8 cellular contexts compared by ENCODE assay signal in the genomic region with DNA sequence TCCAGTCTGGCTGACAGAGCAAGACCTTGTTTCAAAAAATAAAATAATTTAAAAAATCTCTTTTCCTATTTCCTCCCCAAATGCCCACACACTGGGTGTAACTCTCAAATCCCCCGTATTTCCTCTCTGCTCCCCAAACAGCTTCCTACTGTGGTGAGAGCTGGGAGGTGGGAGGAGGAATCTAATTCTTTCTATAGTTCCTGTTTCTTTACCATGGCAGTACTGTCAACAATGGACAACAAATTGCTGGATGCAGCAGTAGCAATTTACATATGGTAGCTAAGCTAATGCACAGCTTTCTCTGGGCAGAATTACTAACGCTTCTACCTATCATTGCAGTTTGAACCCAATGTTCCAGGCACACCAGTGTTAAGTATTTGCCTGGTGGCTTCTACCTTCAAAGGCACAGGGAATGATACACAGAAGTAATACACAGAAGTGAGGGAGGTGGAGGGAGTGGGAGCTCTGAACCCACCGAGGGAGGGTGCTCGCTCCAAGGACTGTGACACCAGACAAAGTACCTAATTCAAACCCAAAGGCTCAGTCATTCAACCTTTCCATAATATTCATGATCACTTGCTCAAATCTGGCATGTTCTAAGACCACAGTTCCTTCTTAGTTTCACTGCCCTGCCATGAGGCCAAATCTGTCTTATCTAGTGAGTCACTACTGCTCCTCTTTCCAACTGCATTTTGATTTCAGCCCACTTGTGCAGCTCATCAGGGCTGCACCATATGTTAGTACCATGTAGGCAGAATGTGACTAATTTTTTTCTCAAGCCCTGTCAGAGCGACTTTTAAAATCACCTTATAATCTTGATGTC. TPM values are rescaled to one million over a fixed set of nuclear protein-coding genes. Genes with fewer than 3 reads are reported as not detected.
DNase-seq lines count a peak whose midpoint lies in the region; ATAC-seq lines count a peak whose summit lies in the region.

No MANE protein-coding gene starts in this region.

- peaks cover 16% of the 10 kb centered on the region for H3K36me3 Mint-ChIP-seq in activated naive CD8-positive, alpha-beta T cell treated with anti-CD3 and anti-CD28 coated beads for 36 hours
- peaks cover 5% of the 10 kb centered on the region for H3K36me3 Mint-ChIP-seq in stimulated activated memory B cell treated with anti-CD40 and anti-IgM and Interleukin-4, amounts not matched to agents 10 μg/mL and 1 μg/mL and 100 μg/mL, for 72 hours

- H3K27me3 Mint-ChIP-seq in activated naive CD8-positive, alpha-beta T cell treated with anti-CD3 and anti-CD28 coated beads for 36 hours = no peaks in the 10 kb centered on the region
- H3K27me3 Mint-ChIP-seq in stimulated activated memory B cell treated with anti-CD40 and anti-IgM and Interleukin-4, amounts not matched to agents 10 μg/mL and 1 μg/mL and 100 μg/mL, for 72 hours = no peaks in the 10 kb centered on the region

- H3K4me3 Mint-ChIP-seq in activated naive CD8-positive, alpha-beta T cell treated with anti-CD3 and anti-CD28 coated beads for 36 hours = peak overlapping the region; percentile 29
- peak overlapping the region; percentile 52 for H3K4me3 Mint-ChIP-seq in stimulated activated memory B cell treated with anti-CD40 and anti-IgM and Interleukin-4, amounts not matched to agents 10 μg/mL and 1 μg/mL and 100 μg/mL, for 72 hours

- H3K27ac Mint-ChIP-seq in activated naive CD8-positive, alpha-beta T cell treated with anti-CD3 and anti-CD28 coated beads for 36 hours = peak overlapping the region; percentile 73
- H3K27ac Mint-ChIP-seq in stimulated activated memory B cell treated with anti-CD40 and anti-IgM and Interleukin-4, amounts not matched to agents 10 μg/mL and 1 μg/mL and 100 μg/mL, for 72 hours = peak overlapping the region; percentile 93

- H3K4me1 Mint-ChIP-seq in activated naive CD8-positive, alpha-beta T cell treated with anti-CD3 and anti-CD28 coated beads for 36 hours = peaks cover 75% of the 10 kb centered on the region
- H3K4me1 Mint-ChIP-seq in stimulated activated memory B cell treated with anti-CD40 and anti-IgM and Interleukin-4, amounts not matched to agents 10 μg/mL and 1 μg/mL and 100 μg/mL, for 72 hours = peaks cover 95% of the 10 kb centered on the region

- ATAC-seq in GM21447 (IDR thresholded peaks at IDR 0.05; ENCODE audit: unreplicated experiment) = peak; percentile 44
- ATAC-seq in stimulated activated memory B cell treated with anti-CD40 and anti-IgM and Interleukin-4, amounts not matched to agents 10 μg/mL and 1 μg/mL and 100 μg/mL, for 72 hours = peak; percentile 77

- DNase-seq in Ammon's horn (ENCODE audit: low spot score) = peak; percentile 75
- DNase-seq in NCI-H2227 (lab: John Stamatoyannopoulos, UW; ENCODE audit: unreplicated experiment) = peak; percentile 46
- DNase-seq in activated naive CD8-positive, alpha-beta T cell treated with anti-CD3 and anti-CD28 coated beads for 36 hours = peak; percentile 48
- peak; percentile 64 for DNase-seq in inferior parietal cortex (ENCODE audit: extremely low spot score)
- DNase-seq in NCI-H2029 (lab: John Stamatoyannopoulos, UW) = no peak
- DNase-seq in HT-29 (ENCODE audit: low spot score) = no peak

- H3K9me3 Mint-ChIP-seq in activated naive CD8-positive, alpha-beta T cell treated with anti-CD3 and anti-CD28 coated beads for 36 hours = no peaks in the 10 kb centered on the region
- no peaks in the 10 kb centered on the region for H3K9me3 Mint-ChIP-seq in stimulated activated memory B cell treated with anti-CD40 and anti-IgM and Interleukin-4, amounts not matched to agents 10 μg/mL and 1 μg/mL and 100 μg/mL, for 72 hours

RNA-seq across cellular contexts. Expression of gene CELF1, which starts 37.9 kb away (rescaled TPM):
- 100 to 1,000 TPM; 155 to 157 TPM for total RNA-seq in activated naive CD8-positive, alpha-beta T cell treated with anti-CD3 and anti-CD28 coated beads for 36 hours
- 104 and 123 TPM in 2 replicates for total RNA-seq in HT-29 (2014; rRNA removed; shearing (Covaris generic))

RNA-seq across cellular contexts. Expression of gene PTPMT1, which starts 50.4 kb away (rescaled TPM):
- total RNA-seq in activated naive CD8-positive, alpha-beta T cell treated with anti-CD3 and anti-CD28 coated beads for 36 hours = 10 to 100 TPM; 55.6 to 56.6 TPM
- total RNA-seq in HT-29 (2014; rRNA removed; shearing (Covaris generic)) = 193 and 201 TPM in 2 replicates

Comparison
In these comparisons a context has a peak if more than half of its experiments do, and no peak if none do; other contexts are left out.
1. DNase-seq: peak in Ammon's horn (single experiment), NCI-H2227 (single experiment), activated naive CD8-positive, alpha-beta T cell treated with anti-CD3 and anti-CD28 coated beads for 36 hours (single experiment) and inferior parietal cortex (single experiment); none in NCI-H2029 (single experiment) and HT-29 (single experiment).